22 cellular contexts compared by ENCODE assay signal in the genomic region with DNA sequence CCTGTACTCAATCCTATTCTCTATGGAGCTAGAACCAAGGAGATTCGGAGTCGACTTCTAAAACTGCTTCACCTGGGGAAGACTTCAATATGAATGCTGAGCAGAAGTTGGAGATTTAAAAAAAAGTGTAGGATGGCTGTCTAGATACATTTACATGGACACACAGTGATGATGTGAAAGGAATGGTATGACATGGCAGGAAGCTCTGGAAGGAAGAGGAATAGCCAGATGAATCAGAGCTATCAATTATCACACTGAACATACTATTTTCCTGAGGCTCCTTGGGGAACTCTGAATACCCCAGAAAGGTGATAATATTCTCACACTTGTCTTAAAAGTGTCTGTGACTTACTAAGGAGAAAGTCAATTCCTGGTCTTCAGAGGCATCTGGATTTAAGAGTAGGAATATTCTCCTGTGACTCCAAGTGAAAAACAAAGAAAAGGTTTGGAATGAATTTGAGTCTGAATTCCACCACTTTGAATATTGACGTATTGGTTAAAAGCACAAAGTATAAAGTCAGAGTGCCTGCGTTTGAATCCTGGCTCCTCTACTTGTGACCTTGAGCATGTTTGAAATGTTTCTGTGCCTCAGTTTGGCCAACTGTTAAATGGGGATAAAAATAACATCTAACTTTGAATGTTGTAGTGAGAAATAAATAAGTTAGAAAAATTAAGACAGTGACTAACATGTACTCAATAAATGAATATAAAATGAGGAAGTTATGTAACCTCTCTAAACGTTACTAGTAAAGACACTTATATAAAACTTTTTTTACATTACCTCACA. TPM values are rescaled to one million over a fixed set of nuclear protein-coding genes. Genes with fewer than 3 reads are reported as not detected.
"Had no signal": no experiment of that assay in that cellular context is flagged by ENCODE, and none has a peak within 500 bp of the region (broad histone marks: within the 10 kb centered on the region; RNA-seq: fewer than 3 reads in every experiment).

No MANE protein-coding gene starts in this region.

- ATAC-seq: body of pancreas; left ventricle myocardium superior; stimulated activated naive CD8-positive, alpha-beta T cell treated with anti-CD3 and anti-CD28 coated beads, Interleukin-15, Interleukin-2, amounts not matched to agents 100 U/mL and 50 U/mL, for 24 hours; T-helper 17 cell; upper lobe of right lung had no signal

- DNase-seq: activated CD4-positive, alpha-beta memory T cell treated with anti-CD3 and anti-CD28 coated beads for 36 hours; activated CD4-positive, alpha-beta T cell treated with anti-CD3 and anti-CD28 coated beads for 48 hours; activated effector memory CD4-positive, alpha-beta T cell treated with Interleukin-2 at 50 U/mL for 16 hours; activated naive CD4-positive, alpha-beta T cell treated with anti-CD3 and anti-CD28 coated beads for 36 hours; activated naive CD8-positive, alpha-beta T cell treated with anti-CD3 and anti-CD28 coated beads, Interleukin-2, amount 10 ng/mL, durations not matched to agents 7 days and 5 days; activated T-cell treated with anti-CD3 and anti-CD28 coated beads, Interleukin-2, amount 50 U/mL, for 48 hours; amygdala; body of pancreas; effector CD4-positive, alpha-beta T cell; erythroblast; glutamatergic neuron; hippocampal formation; left ventricle myocardium superior; mammary epithelial cell; midbrain; spleen; stimulated activated CD4-positive, alpha-beta T cell treated with anti-CD3 and anti-CD28 coated beads, Interleukin-4, amount 100 ng/mL, for 24 hours; stimulated activated naive CD8-positive, alpha-beta T cell treated with anti-CD3 and anti-CD28 coated beads, Interleukin-15, Interleukin-2, amounts not matched to agents 100 U/mL and 50 U/mL, for 24 hours; T-helper 17 cell; upper lobe of right lung had no signal

- H3K4me3 ChIP-seq: body of pancreas, spleen, upper lobe of right lung had no signal

RNA-seq across cellular contexts. Expression of a gene that starts 1.3 kb away (rescaled TPM):
- polyA plus RNA-seq: fibroblast of lung, mammary epithelial cell, spleen, thymus had no signal

RNA-seq across cellular contexts. Expression of a gene that starts 20.0 kb away (rescaled TPM):
- polyA plus RNA-seq: fibroblast of lung, mammary epithelial cell, spleen had no signal

RNA-seq across cellular contexts. Expression of a gene that starts 26.7 kb away (rescaled TPM):
- polyA plus RNA-seq: mammary epithelial cell had no signal

RNA-seq across cellular contexts. Expression of a gene that starts 40.6 kb away (rescaled TPM):
- polyA plus RNA-seq: fibroblast of lung, mammary epithelial cell, spleen, thymus had no signal

RNA-seq across cellular contexts. Expression of a gene that starts 48.5 kb away (rescaled TPM):
- polyA plus RNA-seq: fibroblast of lung, mammary epithelial cell, spleen, thymus had no signal
